ENCODE assay signal across 17 cellular contexts in genomic region chr10:36899652-36900051, GRCh38.
"Had no signal": no experiment of that assay in that cellular context is flagged by ENCODE, and none has a peak within 500 bp of the region (broad histone marks: within the 10 kb centered on the region; RNA-seq: fewer than 3 reads in every experiment).

No MANE protein-coding gene starts in this region.

- H3K36me3 Mint-ChIP-seq: activated naive CD8-positive, alpha-beta T cell had no signal

- H3K4me3 Mint-ChIP-seq: activated CD4-positive, alpha-beta memory T cell treated with anti-CD3 and anti-CD28 coated beads, Interleukin-2, amount 10 ng/mL, durations not matched to agents 7 days and 5 days; activated CD4-positive, alpha-beta T cell treated with anti-CD3 and anti-CD28 coated beads for 36 hours; activated naive CD4-positive, alpha-beta T cell treated with anti-CD3 and anti-CD28 coated beads for 36 hours; activated naive CD8-positive, alpha-beta T cell; activated T-helper 17 cell treated with anti-CD3 and anti-CD28 coated beads, Interleukin-2, amount 50 U/mL, for 72 hours; T-helper 1 cell treated with Interleukin-12 subunit alpha and Interleukin-12 subunit beta and Interleukin-4 antibody, amounts not matched to agents 30 μg/mL and 1 μg/mL, for 36 hours had no signal

- H3K4me1 Mint-ChIP-seq: activated CD4-positive, alpha-beta memory T cell treated with anti-CD3 and anti-CD28 coated beads, Interleukin-2, amount 10 ng/mL, durations not matched to agents 7 days and 5 days; activated CD4-positive, alpha-beta T cell treated with anti-CD3 and anti-CD28 coated beads for 36 hours; activated T-helper 17 cell treated with anti-CD3 and anti-CD28 coated beads, Interleukin-2, amount 50 U/mL, for 72 hours had no signal

- H3K4me3 ChIP-seq: coronary artery had no signal

- H3K9me3 Mint-ChIP-seq: activated T-helper 17 cell treated with anti-CD3 and anti-CD28 coated beads, Interleukin-2, amount 50 U/mL, for 72 hours had no signal

- FAIRE-seq: TTC549 had no signal

- ATAC-seq: activated CD4-positive, alpha-beta T cell treated with anti-CD3 and anti-CD28 coated beads for 36 hours; activated T-helper 17 cell treated with anti-CD3 and anti-CD28 coated beads, Interleukin-2, amount 50 U/mL, for 72 hours had no signal

- H3K27me3 Mint-ChIP-seq: activated CD4-positive, alpha-beta memory T cell treated with anti-CD3 and anti-CD28 coated beads, Interleukin-2, amount 10 ng/mL, durations not matched to agents 7 days and 5 days; activated CD4-positive, alpha-beta T cell treated with anti-CD3 and anti-CD28 coated beads for 36 hours; activated T-helper 17 cell treated with anti-CD3 and anti-CD28 coated beads, Interleukin-2, amount 50 U/mL, for 72 hours had no signal

- H3K27ac Mint-ChIP-seq: activated CD4-positive, alpha-beta memory T cell treated with anti-CD3 and anti-CD28 coated beads, Interleukin-2, amount 10 ng/mL, durations not matched to agents 7 days and 5 days; activated CD4-positive, alpha-beta T cell treated with anti-CD3 and anti-CD28 coated beads for 36 hours; activated naive CD4-positive, alpha-beta T cell treated with anti-CD3 and anti-CD28 coated beads for 36 hours; activated naive CD8-positive, alpha-beta T cell; activated T-helper 17 cell treated with anti-CD3 and anti-CD28 coated beads, Interleukin-2, amount 50 U/mL, for 72 hours; T-helper 1 cell treated with Interleukin-12 subunit alpha and Interleukin-12 subunit beta and Interleukin-4 antibody, amounts not matched to agents 30 μg/mL and 1 μg/mL, for 36 hours had no signal

- DNase-seq: activated CD4-positive, alpha-beta memory T cell treated with anti-CD3 and anti-CD28 coated beads, Interleukin-2, amount 10 ng/mL, durations not matched to agents 7 days and 5 days; activated CD4-positive, alpha-beta T cell treated with anti-CD3 and anti-CD28 coated beads, Interleukin-2, amount 50 U/mL, for 1 hour; activated gamma-delta T cell; activated T-cell treated with anti-CD3 and anti-CD28 coated beads for 4 hours; activated T-cell treated with anti-CD3 and anti-CD28 coated beads, Interleukin-2, amount 50 U/mL, for 48 hours; NCI-H1436 treated with DMSO at 0.1 percent for 48 hours; NCI-H187; NCI-H2081; Right ventricle myocardium superior; T-helper 9 cell had no signal

- H3K27ac ChIP-seq: coronary artery had no signal
